In genomic region chr3:174438501-174439156, GRCh38 we compare ENCODE assay signal across 9 cellular contexts.
DNase-seq lines count a peak whose midpoint lies in the region; ATAC-seq and TF ChIP-seq lines count a peak whose summit lies in the region.
"Had no signal": no experiment of that assay in that cellular context is flagged by ENCODE, and none has a peak within 500 bp of the region (broad histone marks: within the 10 kb centered on the region; RNA-seq: fewer than 3 reads in every experiment).

No MANE protein-coding gene starts in this region.

- H3K36me3 ChIP-seq in HUES6 (ENCODE audit: control insufficient read depth, insufficient read depth, low read length) (no peaks in the 10 kb centered on the region), mammary epithelial cell (ENCODE audit: insufficient read depth, low read length) (no peaks in the 10 kb centered on the region), mesendoderm (ENCODE audit: control insufficient read depth, insufficient read depth, low read length) (no peaks in the 10 kb centered on the region), thoracic aorta (no peaks in the 10 kb centered on the region)

- no peaks in the 10 kb centered on the region for H3K36me3 Mint-ChIP-seq in stimulated activated effector memory CD8-positive, alpha-beta T cell treated with anti-CD3 and anti-CD28 coated beads, Interleukin-12 subunit alpha, Interleukin-12 subunit beta, amount 100 ng/mL, for 72 hours

- no peak overlapping the region for H3K27ac Mint-ChIP-seq in stimulated activated effector memory CD8-positive, alpha-beta T cell treated with anti-CD3 and anti-CD28 coated beads, Interleukin-12 subunit alpha, Interleukin-12 subunit beta, amount 100 ng/mL, for 72 hours

- no TSS peak for BruUV-seq in mammary epithelial cell (replicated peaks; lab: Mats Ljungman, UMichigan)

- H3K9ac ChIP-seq in HUES6 (ENCODE audit: low read length) (no peak overlapping the region), mammary epithelial cell (ENCODE audit: insufficient read depth, low read length) (peak overlapping the region; percentile 57), mesendoderm (ENCODE audit: low read length) (no peak overlapping the region)

- no peak overlapping the region for H3K23ac ChIP-seq in mesendoderm (ENCODE audit: low read length)

- H2AK5ac ChIP-seq in mesendoderm (ENCODE audit: low read length): no peak overlapping the region

- H2BK120ac ChIP-seq in mesendoderm (ENCODE audit: low read depth, low read length): no peak overlapping the region

- no peaks in the 10 kb centered on the region for H3K4me1 Mint-ChIP-seq in stimulated activated effector memory CD8-positive, alpha-beta T cell treated with anti-CD3 and anti-CD28 coated beads, Interleukin-12 subunit alpha, Interleukin-12 subunit beta, amount 100 ng/mL, for 72 hours

- WGBS in mammary epithelial cell (ENCODE audit: low coverage, missing lambda C conversion rate): 44% methylated on average over 5 of the region's 5 CpGs
- WGBS in mesendoderm (ENCODE audit: extremely low coverage, insufficient coverage, low lambda C conversion rate): no CpG with 5 or more reads among the region's 5 CpGs

- peak; percentile 12 for DNase-seq in mammary epithelial cell
- peak; percentile 11 for DNase-seq in mesendoderm
- DNase-seq in thoracic aorta (ENCODE audit: low spot score): no peak
- no peak for DNase-seq in stimulated activated CD4-positive, alpha-beta T cell treated with anti-CD3 and anti-CD28 coated beads, Interleukin-1b, Interleukin-23, amount 100 ng/mL, for 48 hours
- no peak for DNase-seq in stimulated activated effector memory CD8-positive, alpha-beta T cell treated with anti-CD3 and anti-CD28 coated beads, Interleukin-12 subunit alpha, Interleukin-12 subunit beta, amount 100 ng/mL, for 72 hours (ENCODE audit: low spot score in 2 of 2)
- DNase-seq: activated gamma-delta T cell had no signal

- no peaks in the 10 kb centered on the region for H3K79me1 ChIP-seq in mesendoderm (ENCODE audit: low read length)

- no peak overlapping the region for H4K8ac ChIP-seq in mesendoderm (ENCODE audit: low read depth, low read length)

- no peak overlapping the region for H2BK5ac ChIP-seq in mesendoderm (ENCODE audit: low read length)

- no peak overlapping the region for H2BK15ac ChIP-seq in mesendoderm (replicated peaks; ENCODE audit: low read depth)

- H3K56ac ChIP-seq in mesendoderm (ENCODE audit: low read length): no peak overlapping the region

- in situ Hi-C loops in mammary epithelial cell (cut with MboI; ENCODE audit: low sequenced_read_pairs in 2 of 2): no loop called here

- CTCF ChIA-PET in mammary epithelial cell (lab: Charles Lee; ENCODE audit: low non-redundant PET): no interaction called here

- peak overlapping the region; percentile 54 for H2AFZ ChIP-seq in mammary epithelial cell (ENCODE audit: low read depth, low read length)

- H3K18ac ChIP-seq in mesendoderm (ENCODE audit: low read length): no peak overlapping the region

- no peaks in the 10 kb centered on the region for H4K20me1 ChIP-seq in mammary epithelial cell (ENCODE audit: insufficient read depth, low read length)

- H3K4ac ChIP-seq in mesendoderm (ENCODE audit: low read depth, low read length): no peak overlapping the region

- H3K79me2 ChIP-seq in mammary epithelial cell (ENCODE audit: insufficient read depth, low read length) (peaks cover 2% of the 10 kb centered on the region), mesendoderm (ENCODE audit: control insufficient read depth, insufficient read depth, low read length) (no peaks in the 10 kb centered on the region)

- no peaks in the 10 kb centered on the region for H3K27me3 ChIP-seq in HUES6 (ENCODE audit: control insufficient read depth, insufficient read depth, low read length)
- H3K27me3 ChIP-seq in mammary epithelial cell (ENCODE audit: insufficient read depth, low read length): no peaks in the 10 kb centered on the region
- H3K27me3 ChIP-seq in mesendoderm (ENCODE audit: insufficient read depth, low read length, poor library complexity): no peaks in the 10 kb centered on the region
- H3K27me3 ChIP-seq in thoracic aorta (replicated peaks; ENCODE audit: insufficient read depth): no peaks in the 10 kb centered on the region

- H3K4me2 ChIP-seq in mammary epithelial cell (ENCODE audit: insufficient read depth, low read depth, low read length) (peak overlapping the region; percentile 98), mesendoderm (ENCODE audit: low read length) (no peak overlapping the region)

- no peak for ATAC-seq in thoracic aorta (ENCODE audit: insufficient number of reproducible peaks, low FRiP score, low read depth)
- no peak for ATAC-seq in GM19455 (IDR thresholded peaks at IDR 0.05; ENCODE audit: unreplicated experiment)
- ATAC-seq in stimulated activated effector memory CD8-positive, alpha-beta T cell treated with anti-CD3 and anti-CD28 coated beads, Interleukin-12 subunit alpha, Interleukin-12 subunit beta, amount 100 ng/mL, for 72 hours: no peak
- ATAC-seq: esophagus mucosa had no signal

- dilution Hi-C loops in mammary epithelial cell (cut with HindIII; ENCODE audit: low sequenced_read_pairs): no loop called here

- H3K9me3 Mint-ChIP-seq in stimulated activated effector memory CD8-positive, alpha-beta T cell treated with anti-CD3 and anti-CD28 coated beads, Interleukin-12 subunit alpha, Interleukin-12 subunit beta, amount 100 ng/mL, for 72 hours: peaks cover 18% of the 10 kb centered on the region

- peaks cover 28% of the 10 kb centered on the region for H3K4me1 ChIP-seq in HUES6 (ENCODE audit: control insufficient read depth, insufficient read depth, low read length)
- H3K4me1 ChIP-seq in mammary epithelial cell (ENCODE audit: insufficient read depth, low read length): peaks cover 19% of the 10 kb centered on the region
- H3K4me1 ChIP-seq in mesendoderm (ENCODE audit: control insufficient read depth, low read depth, low read length): no peaks in the 10 kb centered on the region
- H3K4me1 ChIP-seq in thoracic aorta (ENCODE audit: control insufficient read depth in 1 of 2, low read depth in 2 of 2): peaks cover 5 to 32% of the 10 kb centered on the region in 2 donors

- H4K5ac ChIP-seq in mesendoderm (ENCODE audit: low read length): no peak overlapping the region

- H3K4me3 ChIP-seq in HUES6 (ENCODE audit: low read depth, low read length): no peak overlapping the region
- H3K4me3 ChIP-seq in mammary epithelial cell (replicated peaks in 1 of 3; ENCODE audit: insufficient read depth in 1 of 3, low read depth in 2 of 3, low read length in 3 of 3): peak overlapping the region in 1 of 3 experiments; percentile 79
- no peak overlapping the region for H3K4me3 ChIP-seq in mesendoderm (ENCODE audit: low read length)
- H3K4me3 ChIP-seq in thoracic aorta: peak overlapping the region; percentile 85

- H3K4me3 Mint-ChIP-seq in stimulated activated effector memory CD8-positive, alpha-beta T cell treated with anti-CD3 and anti-CD28 coated beads, Interleukin-12 subunit alpha, Interleukin-12 subunit beta, amount 100 ng/mL, for 72 hours: no peak overlapping the region

- H3K9me3 ChIP-seq in HUES6 (ENCODE audit: control insufficient read depth, insufficient read depth, low read depth, low read length) (no peaks in the 10 kb centered on the region), mammary epithelial cell (replicated peaks; ENCODE audit: insufficient read depth, low read length) (no peaks in the 10 kb centered on the region), thoracic aorta (no peaks in the 10 kb centered on the region)

- TF ChIP-seq CTCF in mammary epithelial cell (conservative IDR thresholded peaks at IDR 0.05 in 1 of 2, IDR thresholded peaks at IDR 0.05 in 1 of 2; ENCODE audit: extremely low read depth in 1 of 2, insufficient read depth in 1 of 2, low read depth in 1 of 2, low read length in 2 of 2): no peak
- TF ChIP-seq CTCF in thoracic aorta (IDR thresholded peaks at IDR 0.05): no peak

- intact Hi-C loops in mammary epithelial cell (cut with micrococcal nuclease): no loop called here

- H3K27ac ChIP-seq in HUES6 (ENCODE audit: low read depth, low read length) (peak overlapping the region; percentile 54; the same call in 1 of the 2 replicates), mammary epithelial cell (ENCODE audit: insufficient read depth, low read depth, low read length) (peak overlapping the region; percentile 78), mesendoderm (ENCODE audit: low read depth, low read length) (no peak overlapping the region), thoracic aorta (peak overlapping the region; percentile 76 to 97)

Comparison
In these comparisons a context has a peak if more than half of its experiments do, and no peak if none do; other contexts are left out.
1. DNase-seq: peak in mammary epithelial cell (single experiment) and mesendoderm (single experiment); none in thoracic aorta (single experiment), stimulated activated CD4-positive, alpha-beta T cell treated with anti-CD3 and anti-CD28 coated beads, Interleukin-1b, Interleukin-23, amount 100 ng/mL, for 48 hours (single experiment) and stimulated activated effector memory CD8-positive, alpha-beta T cell treated with anti-CD3 and anti-CD28 coated beads, Interleukin-12 subunit alpha, Interleukin-12 subunit beta, amount 100 ng/mL, for 72 hours (0 of 2).